ENCODE assay signal across 4 cellular contexts in the genomic region with DNA sequence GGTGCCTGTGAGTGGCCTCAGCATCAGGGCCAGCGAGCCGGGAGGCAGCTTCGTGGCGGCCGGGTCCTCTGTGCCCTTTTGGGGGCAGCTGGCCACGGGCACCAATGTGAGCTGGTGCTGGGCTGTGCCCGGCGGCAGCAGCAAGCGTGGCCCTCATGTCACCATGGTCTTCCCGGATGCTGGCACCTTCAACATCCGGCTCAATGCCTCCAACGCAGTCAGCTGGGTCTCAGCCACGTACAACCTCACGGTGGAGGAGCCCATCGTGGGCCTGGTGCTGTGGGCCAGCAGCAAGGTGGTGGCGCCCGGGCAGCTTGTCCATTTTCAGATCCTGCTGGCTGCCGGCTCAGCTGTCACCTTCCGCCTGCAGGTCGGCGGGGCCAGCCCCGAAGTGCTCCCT. TPM values are rescaled to one million over a fixed set of nuclear protein-coding genes. Genes with fewer than 3 reads are reported as not detected.
"Had no signal": no experiment of that assay in that cellular context is flagged by ENCODE, and none has a peak within 500 bp of the region (broad histone marks: within the 10 kb centered on the region; RNA-seq: fewer than 3 reads in every experiment).

No MANE protein-coding gene starts in this region.

RNA-seq across cellular contexts. Expression of a gene that starts 13.1 kb away (rescaled TPM):
- total RNA-seq: dermis blood vessel endothelial cell, epithelial cell of proximal tubule, osteoblast, smooth muscle cell had no signal
